ENCODE assay signal across 13 cellular contexts in genomic region chr2:236852977-236853374, GRCh38.
"Had no signal": no experiment of that assay in that cellular context is flagged by ENCODE, and none has a peak within 500 bp of the region (broad histone marks: within the 10 kb centered on the region; RNA-seq: fewer than 3 reads in every experiment).

No MANE protein-coding gene starts in this region.

- ATAC-seq: activated CD8-positive, alpha-beta T cell treated with anti-CD3 and anti-CD28 coated beads for 36 hours; activated T-helper 17 cell treated with anti-CD3 and anti-CD28 coated beads, Interleukin-2, amount 50 U/mL, for 72 hours; stimulated activated memory B cell treated with anti-CD40 and anti-IgM and Interleukin-4, amounts not matched to agents 10 μg/mL and 1 μg/mL and 100 μg/mL, for 72 hours had no signal

- H3K4me3 ChIP-seq: esophagus muscularis mucosa, ovary, spleen had no signal

- DNase-seq: activated CD4-positive, alpha-beta T cell treated with anti-CD3 and anti-CD28 coated beads, Interleukin-2, amount 10 ng/mL, durations not matched to agents 24 days and 14 days; activated CD8-positive, alpha-beta T cell treated with anti-CD3 and anti-CD28 coated beads for 36 hours; activated naive CD4-positive, alpha-beta T cell treated with Interleukin-2 at 50 U/mL for 16 hours; activated naive CD8-positive, alpha-beta T cell treated with anti-CD3 and anti-CD28 coated beads, Interleukin-2, amount 10 ng/mL, durations not matched to agents 7 days and 5 days; activated T-cell treated with anti-CD3 and anti-CD28 coated beads, Interleukin-2, amount 50 U/mL, for 1 hour; brain microvascular endothelial cell; effector CD4-positive, alpha-beta T cell; ovary; spleen; stimulated activated CD4-positive, alpha-beta T cell treated with anti-CD3 and anti-CD28 coated beads, Interleukin-4, amount 100 ng/mL, for 4 hours had no signal
